In the genomic region with DNA sequence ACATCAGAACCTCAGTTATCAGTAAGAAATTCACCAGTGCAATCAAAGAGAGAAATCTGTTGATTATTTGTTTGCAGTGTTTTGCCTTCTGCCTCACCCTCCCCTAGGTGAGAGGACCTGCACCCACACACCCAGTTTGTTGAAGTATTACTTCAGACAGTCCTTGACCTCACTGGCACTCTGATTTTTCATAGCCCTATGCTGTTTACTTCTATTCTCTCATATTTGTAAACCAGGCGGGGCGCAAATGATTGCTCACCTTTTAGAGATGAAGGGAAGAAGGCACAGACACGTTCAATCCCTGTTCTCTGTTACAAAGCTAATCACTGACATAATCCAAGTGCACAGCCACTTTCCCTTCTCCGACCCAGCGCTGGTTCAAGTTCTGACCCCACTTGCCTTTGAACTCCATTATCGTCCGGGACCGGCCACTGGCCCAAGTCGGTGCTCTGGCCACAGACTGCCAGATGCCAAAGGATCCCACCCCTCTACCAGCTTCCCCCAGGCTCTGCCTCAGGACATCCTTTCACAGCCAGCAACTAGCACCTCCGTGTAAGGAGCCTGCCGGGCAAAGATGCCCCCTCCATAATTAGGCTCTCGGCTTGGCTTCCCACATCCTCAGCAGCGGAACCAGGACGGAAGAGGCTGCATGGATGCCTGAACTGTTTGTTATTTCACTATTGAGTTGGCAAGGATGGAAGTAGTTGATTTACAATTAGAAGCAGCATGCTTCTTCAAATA, we compare ENCODE assay signal across 19 cellular contexts. TPM values are rescaled to one million over a fixed set of nuclear protein-coding genes. Genes with fewer than 3 reads are reported as not detected.
DNase-seq lines count a peak whose midpoint lies in the region; ATAC-seq and TF ChIP-seq lines count a peak whose summit lies in the region.
"Had no signal": no experiment of that assay in that cellular context is flagged by ENCODE, and none has a peak within 500 bp of the region (broad histone marks: within the 10 kb centered on the region; RNA-seq: fewer than 3 reads in every experiment).

No MANE protein-coding gene starts in this region.

- H3K9me3 Mint-ChIP-seq in mesothelial cell of epicardium, result peaks cover 3% of the 10 kb centered on the region

- H3K27me3 ChIP-seq in iPS-15b (ENCODE audit: control insufficient read depth, insufficient read depth, low read length) (no peaks in the 10 kb centered on the region), parathyroid adenoma (ENCODE audit: control insufficient read depth, insufficient read depth, low read length) (no peaks in the 10 kb centered on the region)

- H3K9me3 ChIP-seq in ES-I3 (ENCODE audit: control insufficient read depth, insufficient read depth, low read length) (no peaks in the 10 kb centered on the region; the same call in 1 of the 2 replicates), T-helper 17 cell (ENCODE audit: control insufficient read depth, low read length, poor library complexity, severe bottlenecking) (no peaks in the 10 kb centered on the region), iPS-15b (ENCODE audit: control insufficient read depth, insufficient read depth, low read length) (no peaks in the 10 kb centered on the region), parathyroid adenoma (ENCODE audit: control insufficient read depth, low read length) (no peaks in the 10 kb centered on the region)
- H3K9me3 ChIP-seq: prostate gland had no signal

- ATAC-seq in T-helper 17 cell (no peak), GM19463 (IDR thresholded peaks at IDR 0.05; ENCODE audit: unreplicated experiment) (no peak)
- ATAC-seq: activated CD4-positive, alpha-beta T cell treated with anti-CD3 and anti-CD28 coated beads for 36 hours had no signal

- H3K79me2 ChIP-seq in parathyroid adenoma, result no peaks in the 10 kb centered on the region

- H3K36me3 Mint-ChIP-seq in T-helper 17 cell (ENCODE audit: low read depth), result no peaks in the 10 kb centered on the region
- no peaks in the 10 kb centered on the region for H3K36me3 Mint-ChIP-seq in mesothelial cell of epicardium
- H3K36me3 Mint-ChIP-seq: activated naive CD4-positive, alpha-beta T cell treated with anti-CD3 and anti-CD28 coated beads, Interleukin-2, amount 50 U/mL, for 24 hours had no signal

- no peak for TF ChIP-seq CTCF in parathyroid adenoma (IDR thresholded peaks at IDR 0.05)
- no peak for TF ChIP-seq CTCF in mesothelial cell of epicardium (IDR thresholded peaks at IDR 0.05; ENCODE audit: unreplicated experiment)

- H3K4me3 ChIP-seq in iPS-15b (ENCODE audit: low read depth, low read length) (peak overlapping the region; percentile 60), parathyroid adenoma (ENCODE audit: low read depth, low read length) (peak overlapping the region; percentile 23)
- H3K4me3 ChIP-seq: prostate gland had no signal

- no peak for DNase-seq in T-helper 17 cell
- DNase-seq in mesothelial cell of epicardium (ENCODE audit: low spot score in 2 of 2, unreplicated experiment in 2 of 2), result no peak
- DNase-seq in activated CD8-positive, alpha-beta memory T cell treated with anti-CD3 and anti-CD28 coated beads for 24 hours, result no peak
- DNase-seq in stimulated activated CD4-positive, alpha-beta T cell treated with anti-CD3 and anti-CD28 coated beads, Interleukin-2, amount 100 ng/mL, for 48 hours, result no peak
- DNase-seq: activated CD4-positive, alpha-beta T cell treated with anti-CD3 and anti-CD28 coated beads for 36 hours; activated T-cell treated with anti-CD3 and anti-CD28 coated beads for 4 hours; effector CD8-positive, alpha-beta T cell; foreskin fibroblast; KG1; kidney glomerular epithelial cell; NCI-H1105; SIG-M5; T-helper 9 cell had no signal

- H3K4me1 Mint-ChIP-seq in T-helper 17 cell (peaks cover 12% of the 10 kb centered on the region), mesothelial cell of epicardium (peaks cover 27% of the 10 kb centered on the region)

- H3K4me3 Mint-ChIP-seq in T-helper 17 cell (no peak overlapping the region), mesothelial cell of epicardium (no peak overlapping the region)
- H3K4me3 Mint-ChIP-seq: activated CD4-positive, alpha-beta T cell treated with anti-CD3 and anti-CD28 coated beads for 36 hours; activated naive CD4-positive, alpha-beta T cell treated with anti-CD3 and anti-CD28 coated beads, Interleukin-2, amount 50 U/mL, for 24 hours had no signal

- H3K27me3 Mint-ChIP-seq in T-helper 17 cell (peaks cover 10% of the 10 kb centered on the region), mesothelial cell of epicardium (ENCODE audit: low read depth) (peaks cover 42% of the 10 kb centered on the region)
- H3K27me3 Mint-ChIP-seq: activated naive CD4-positive, alpha-beta T cell treated with anti-CD3 and anti-CD28 coated beads, Interleukin-2, amount 50 U/mL, for 24 hours had no signal

- H3K9ac ChIP-seq in ES-I3 (ENCODE audit: low read depth, low read length), result peak overlapping the region; percentile 56
- no peak overlapping the region for H3K9ac ChIP-seq in iPS-15b (ENCODE audit: low read depth, low read length)
- no peak overlapping the region for H3K9ac ChIP-seq in parathyroid adenoma

- peak overlapping the region; percentile 39 for H3K27ac ChIP-seq in parathyroid adenoma
- H3K27ac ChIP-seq: prostate gland had no signal

- H3K36me3 ChIP-seq in ES-I3 (ENCODE audit: insufficient read depth, low read length), result no peaks in the 10 kb centered on the region
- H3K36me3 ChIP-seq in iPS-15b (ENCODE audit: control insufficient read depth, insufficient read depth, low read length), result no peaks in the 10 kb centered on the region
- no peaks in the 10 kb centered on the region for H3K36me3 ChIP-seq in parathyroid adenoma (ENCODE audit: control insufficient read depth, insufficient read depth, low read length)
- H3K36me3 ChIP-seq: prostate gland had no signal

- H2AFZ ChIP-seq in parathyroid adenoma, result no peak overlapping the region

- H3K4me1 ChIP-seq in ES-I3 (ENCODE audit: insufficient read depth, low read length) (peaks cover 17% of the 10 kb centered on the region), iPS-15b (ENCODE audit: control insufficient read depth, insufficient read depth, low read length) (peaks cover 37% of the 10 kb centered on the region), parathyroid adenoma (no peaks in the 10 kb centered on the region)
- H3K4me1 ChIP-seq: prostate gland had no signal

- peak overlapping the region; percentile 45 for H3K27ac Mint-ChIP-seq in T-helper 17 cell
- no peak overlapping the region for H3K27ac Mint-ChIP-seq in mesothelial cell of epicardium
- H3K27ac Mint-ChIP-seq: activated CD4-positive, alpha-beta T cell treated with anti-CD3 and anti-CD28 coated beads for 36 hours; activated naive CD4-positive, alpha-beta T cell treated with anti-CD3 and anti-CD28 coated beads, Interleukin-2, amount 50 U/mL, for 24 hours had no signal

- no peak overlapping the region for H3K4me2 ChIP-seq in parathyroid adenoma (ENCODE audit: low read length)

RNA-seq across cellular contexts. Expression of a gene that starts 1.7 kb away (rescaled TPM):
- total RNA-seq in T-helper 17 cell, result 100 to 1,000 TPM; 670 to 745 TPM
- 29.7 to 30.0 TPM (median 30.0 TPM) in 3 replicates for total RNA-seq in mesothelial cell of epicardium

Comparison
In these comparisons a context has a peak if more than half of its experiments do, and no peak if none do; other contexts are left out.
1. RNA of a gene that starts 1.7 kb away (total RNA-seq): 670 to 745 TPM in T-helper 17 cell; 29.7 to 30.0 TPM in mesothelial cell of epicardium; every median in the first group is over 10 times any median in the second.